ENCODE assay signal across 8 cellular contexts in genomic region chr7:92833766-92834605, GRCh38. TPM values are rescaled to one million over a fixed set of nuclear protein-coding genes. Genes with fewer than 3 reads are reported as not detected.
DNase-seq lines count a peak whose midpoint lies in the region; ATAC-seq, FAIRE-seq and TF ChIP-seq lines count a peak whose summit lies in the region.

No MANE protein-coding gene starts in this region.

- peak overlapping the region; percentile 17 for H4K12ac ChIP-seq in trophoblast cell (ENCODE audit: low read depth, low read length)

- H3K4me2 ChIP-seq in trophoblast cell (ENCODE audit: low read length): peak overlapping the region; percentile 95

- peak; percentile 31 for TF ChIP-seq CTCF in cardiac muscle cell (IDR thresholded peaks at IDR 0.05; ENCODE audit: low read depth, low read length)

- H2AFZ ChIP-seq in trophoblast cell (ENCODE audit: insufficient read depth, low read length, poor library complexity): peak overlapping the region; percentile 33

- peak overlapping the region; percentile 98 for H3K4me3 Mint-ChIP-seq in activated naive CD8-positive, alpha-beta T cell treated with anti-CD3 and anti-CD28 coated beads, Interleukin-2, amount 10 ng/mL, durations not matched to agents 7 days and 5 days

- peak overlapping the region; percentile 99 for H3K27ac ChIP-seq in cardiac muscle cell
- H3K27ac ChIP-seq in trophoblast cell (ENCODE audit: low read depth, low read length): peak overlapping the region; percentile 74

- POLR2A ChIA-PET in activated naive CD8-positive, alpha-beta T cell treated with anti-CD3 and anti-CD28 coated beads, Interleukin-2, amount 10 ng/mL, durations not matched to agents 7 days and 5 days (lab: Charles Lee): interaction anchor here (0.9 to 2.8 kb wide), 11 partner anchors 13 to 284 kb away, joined by 3 to 30 read pairs (median 5); partner anchors contain the start of gene SAMD9

- peaks cover 26% of the 10 kb centered on the region for H3K79me2 ChIP-seq in trophoblast cell (ENCODE audit: control insufficient read depth, insufficient read depth, low read length, poor library complexity)

- H3K27me3 Mint-ChIP-seq in activated naive CD8-positive, alpha-beta T cell treated with anti-CD3 and anti-CD28 coated beads, Interleukin-2, amount 10 ng/mL, durations not matched to agents 7 days and 5 days: peaks cover 14% of the 10 kb centered on the region

- peak overlapping the region; percentile 87 for H2BK5ac ChIP-seq in trophoblast cell (ENCODE audit: low read depth, low read length, poor library complexity)

- H3K14ac ChIP-seq in trophoblast cell (ENCODE audit: low read length): peak overlapping the region; percentile 84

- peaks cover 33% of the 10 kb centered on the region for H3K36me3 Mint-ChIP-seq in activated naive CD8-positive, alpha-beta T cell treated with anti-CD3 and anti-CD28 coated beads, Interleukin-2, amount 10 ng/mL, durations not matched to agents 7 days and 5 days

- H3K79me1 ChIP-seq in trophoblast cell (ENCODE audit: low read length): peaks cover 42% of the 10 kb centered on the region

- H3K9me3 ChIP-seq in cardiac muscle cell (ENCODE audit: low read depth): no peaks in the 10 kb centered on the region
- no peaks in the 10 kb centered on the region for H3K9me3 ChIP-seq in trophoblast cell (ENCODE audit: insufficient read depth, low read depth, low read length)

- no CpG with 5 or more reads among the region's 59 CpGs for WGBS in trophoblast cell (ENCODE audit: extremely low coverage, insufficient coverage, insufficient read length)

- H3K27me3 ChIP-seq in cardiac muscle cell (no peaks in the 10 kb centered on the region), trophoblast cell (ENCODE audit: insufficient read depth, low read length) (no peaks in the 10 kb centered on the region)

- peaks cover 35% of the 10 kb centered on the region for H3K4me1 Mint-ChIP-seq in activated naive CD8-positive, alpha-beta T cell treated with anti-CD3 and anti-CD28 coated beads, Interleukin-2, amount 10 ng/mL, durations not matched to agents 7 days and 5 days

- H3K4me1 ChIP-seq in cardiac muscle cell (ENCODE audit: low read depth) (peaks cover 40% of the 10 kb centered on the region), trophoblast cell (ENCODE audit: control insufficient read depth in 1 of 2, insufficient read depth in 2 of 2, low read length in 2 of 2) (peaks cover 0 to 4% of the 10 kb centered on the region in 2 experiments)

- peak overlapping the region; percentile 85 for H2BK120ac ChIP-seq in trophoblast cell (ENCODE audit: insufficient read depth, low read length, poor library complexity)

- H3K4ac ChIP-seq in trophoblast cell (ENCODE audit: low read depth, low read length): peak overlapping the region; percentile 30

- FAIRE-seq in urothelium cell line (lab: Jason Lieb, UNC): peak; percentile 68

- ATAC-seq in GM19468 (IDR thresholded peaks at IDR 0.05; ENCODE audit: extremely low read depth, unreplicated experiment): peak; percentile 21
- peak; percentile 70 for ATAC-seq in SK-N-SH treated with all-trans-retinoic acid at 6 μM for 48 hours
- ATAC-seq in activated naive CD8-positive, alpha-beta T cell treated with anti-CD3 and anti-CD28 coated beads, Interleukin-2, amount 10 ng/mL, durations not matched to agents 7 days and 5 days (ENCODE audit: low read depth): peak; percentile 57

- H3K36me3 ChIP-seq in cardiac muscle cell (no peaks in the 10 kb centered on the region), trophoblast cell (ENCODE audit: control insufficient read depth in 1 of 2, insufficient read depth in 2 of 2, low read length in 2 of 2) (peaks cover 0 to 2% of the 10 kb centered on the region in 2 experiments)

- DNase-seq in DMS79 treated with DMSO at 0.1 percent for 48 hours (lab: John Stamatoyannopoulos, UW) (peak; percentile 30), HT-29 (ENCODE audit: low spot score) (peak; percentile 82), cardiac muscle cell (ENCODE audit: low read depth in 1 of 2, low spot score in 1 of 2) (peak; percentile 88 to 89), trophoblast cell (peak; percentile 59 to 67), urothelium cell line (ENCODE audit: low spot score) (peak; percentile 88)
- peak; percentile 87 for DNase-seq in activated naive CD8-positive, alpha-beta T cell treated with anti-CD3 and anti-CD28 coated beads, Interleukin-2, amount 10 ng/mL, durations not matched to agents 7 days and 5 days

- peak overlapping the region; percentile 56 for H4K8ac ChIP-seq in trophoblast cell (ENCODE audit: low read depth, low read length)

- no peak overlapping the region for H3K23ac ChIP-seq in trophoblast cell (ENCODE audit: low read length)

- no peak overlapping the region for H2AK5ac ChIP-seq in trophoblast cell (ENCODE audit: low read length)

- peak overlapping the region; percentile 89 for H4K91ac ChIP-seq in trophoblast cell (ENCODE audit: low read depth, low read length)

- peak overlapping the region; percentile 82 for H3K4me3 ChIP-seq in cardiac muscle cell
- peak overlapping the region; percentile 92 for H3K4me3 ChIP-seq in trophoblast cell (ENCODE audit: low read depth, low read length)

- peak overlapping the region; percentile 96 for H3K27ac Mint-ChIP-seq in activated naive CD8-positive, alpha-beta T cell treated with anti-CD3 and anti-CD28 coated beads, Interleukin-2, amount 10 ng/mL, durations not matched to agents 7 days and 5 days

- H3K9me3 Mint-ChIP-seq in activated naive CD8-positive, alpha-beta T cell treated with anti-CD3 and anti-CD28 coated beads, Interleukin-2, amount 10 ng/mL, durations not matched to agents 7 days and 5 days: no peaks in the 10 kb centered on the region

- H2BK12ac ChIP-seq in trophoblast cell (ENCODE audit: low read length): peak overlapping the region; percentile 23

- peak overlapping the region; percentile 81 for H3K9ac ChIP-seq in trophoblast cell (ENCODE audit: low read length)

- peak overlapping the region; percentile 87 for H3K18ac ChIP-seq in trophoblast cell (ENCODE audit: low read length)

TF ChIP-seq in SK-N-SH treated with all-trans-retinoic acid at 6 μM for 48 hours, 23 proteins besides CTCF, POLR2A, EP300 and RAD21 (continues in another document):
- TF ChIP-seq ZFP3 (CRISPR knock-in tag; IDR thresholded peaks at IDR 0.05) (peak; percentile 15; the same call in 1 of the 2 replicates), GLIS3 (CRISPR knock-in tag; IDR thresholded peaks at IDR 0.05) (no peak), PATZ1 (CRISPR knock-in tag; IDR thresholded peaks at IDR 0.05; ENCODE audit: borderline replicate concordance) (peak; percentile 52), RARB (CRISPR knock-in tag; IDR thresholded peaks at IDR 0.05) (0 out of 2 replicates have a peak, but pooled peaks have one; percentile 17), ESRRG (CRISPR knock-in tag; IDR thresholded peaks at IDR 0.05) (0 out of 2 replicates have a peak, but pooled peaks have one; percentile 33), CSRNP3 (CRISPR knock-in tag; IDR thresholded peaks at IDR 0.05) (0 out of 2 replicates have a peak, but pooled peaks have one; percentile 49), ZNF70 (CRISPR knock-in tag; IDR thresholded peaks at IDR 0.05) (no peak), ZFP30 (CRISPR knock-in tag; IDR thresholded peaks at IDR 0.05) (no peak), TOX (CRISPR knock-in tag; IDR thresholded peaks at IDR 0.05; ENCODE audit: borderline replicate concordance) (no peak; the same call in 1 of the 2 replicates), POU6F1 (CRISPR knock-in tag; IDR thresholded peaks at IDR 0.05; ENCODE audit: borderline replicate concordance, low read depth) (peak; percentile 37; the same call in 1 of the 2 replicates)

RNA-seq across cellular contexts. Expression of gene CDK6, which starts 2.4 kb away (rescaled TPM):
- 48.8 and 59.5 TPM in 2 replicates for total RNA-seq in HT-29 (2014; rRNA removed; shearing (Covaris generic))
- total RNA-seq in activated naive CD8-positive, alpha-beta T cell treated with anti-CD3 and anti-CD28 coated beads, Interleukin-2, amount 10 ng/mL, durations not matched to agents 7 days and 5 days: 10 to 100 TPM; 98.6 to 99.8 TPM
- total RNA-seq in cardiac muscle cell: 81.6 and 98.1 TPM in 2 replicates
- polyA plus RNA-seq in cardiac muscle cell: 28.7 and 38.8 TPM in 2 replicates
- 29.5 and 33.6 TPM in 2 replicates for polyA plus RNA-seq in trophoblast cell (2013)

Comparison
In these comparisons a context has a peak if more than half of its experiments do, and no peak if none do; other contexts are left out.
1. Peak in every context shown above with its lines: DNase-seq, ATAC-seq, H3K4me3 ChIP-seq and H3K27ac ChIP-seq.
2. DNase-seq: peak in every context shown above with its lines; median percentile 88 in cardiac muscle cell; 88 in urothelium cell line; 87 in activated naive CD8-positive, alpha-beta T cell treated with anti-CD3 and anti-CD28 coated beads, Interleukin-2, amount 10 ng/mL, durations not matched to agents 7 days and 5 days; 82 in HT-29; 63 in trophoblast cell; 30 in DMS79 treated with DMSO at 0.1 percent for 48 hours.